28 cellular contexts compared by ENCODE assay signal in genomic region chr19:46868444-46868843, GRCh38. TPM values are rescaled to one million over a fixed set of nuclear protein-coding genes. Genes with fewer than 3 reads are reported as not detected.
DNase-seq lines count a peak whose midpoint lies in the region; ATAC-seq, FAIRE-seq and TF ChIP-seq lines count a peak whose summit lies in the region.
"Had no signal": no experiment of that assay in that cellular context is flagged by ENCODE, and none has a peak within 500 bp of the region (broad histone marks: within the 10 kb centered on the region; RNA-seq: fewer than 3 reads in every experiment).

No MANE protein-coding gene starts in this region.

- H3K27ac ChIP-seq in CD4-positive, CD25-positive, alpha-beta regulatory T cell (ENCODE audit: insufficient read depth, low read length, poor library complexity, severe bottlenecking) = no peak overlapping the region
- H3K27ac ChIP-seq in DOHH2 (ENCODE audit: low read depth, low read length) = peak overlapping the region; percentile 10; the same call in 1 of the 2 replicates
- peak overlapping the region; percentile 31; the same call in 1 of the 2 replicates for H3K27ac ChIP-seq in SU-DHL-6 (ENCODE audit: low read depth, low read length)
- no peak overlapping the region for H3K27ac ChIP-seq in keratinocyte (ENCODE audit: control insufficient read depth, insufficient read depth, low read length)
- H3K27ac ChIP-seq in heart left ventricle = no peak overlapping the region
- H3K27ac ChIP-seq: brain microvascular endothelial cell, ovary, SJSA1 had no signal

- intact Hi-C loops in heart left ventricle (cut with DNase I) = loop anchor here in 3 of 10 donors (5.0 to 10.0 kb wide), 4 partner anchors 34 to 236 kb away; no protein-coding TSS in a partner anchor

- peaks cover 5% of the 10 kb centered on the region; the same call in 1 of the 2 replicates for H3F3A ChIP-seq in DOHH2 (ENCODE audit: control insufficient read depth, insufficient read depth)
- H3F3A ChIP-seq in SU-DHL-6 (ENCODE audit: insufficient read depth) = peaks cover 9% of the 10 kb centered on the region

- H3K79me2 ChIP-seq in DOHH2 (ENCODE audit: control insufficient read depth, low read length) (peaks cover 98% of the 10 kb centered on the region), SU-DHL-6 (ENCODE audit: insufficient read depth, low read length) (peaks cover 98% of the 10 kb centered on the region), keratinocyte (ENCODE audit: control insufficient read depth, insufficient read depth, low read length) (peaks cover 89% of the 10 kb centered on the region)

- no peaks in the 10 kb centered on the region for H3K36me3 Mint-ChIP-seq in CD4-positive, CD25-positive, alpha-beta regulatory T cell

- TF ChIP-seq POLR2A in heart left ventricle (IDR thresholded peaks at IDR 0.05) = no peak

- H3K4me3 Mint-ChIP-seq in CD4-positive, CD25-positive, alpha-beta regulatory T cell = peak overlapping the region in 1 of 4 donors; percentile 30
- H3K4me3 Mint-ChIP-seq: activated naive CD4-positive, alpha-beta T cell treated with anti-CD3 and anti-CD28 coated beads, Interleukin-2, amount 10 ng/mL, durations not matched to agents 7 days and 5 days; activated T-helper 1 cell treated with anti-CD3 and anti-CD28 coated beads, Interleukin-12 subunit alpha, Interleukin-12 subunit beta, Interleukin-2, Interleukin-4 antibody, amounts not matched to agents 30 ng/mL and 10 ng/mL and 1 ng/mL, durations not matched to agents 14 hours and 24 hours and 36 hours; stimulated activated naive B cell treated with anti-CD40 and anti-IgM and Interleukin-4, amounts not matched to agents 10 μg/mL and 1 μg/mL and 100 μg/mL, for 72 hours had no signal

- no peak for DNase-seq in CD4-positive, CD25-positive, alpha-beta regulatory T cell
- DNase-seq in keratinocyte (ENCODE audit: low read depth, low spot score) (no peak), OCI-M1 (lab: John Stamatoyannopoulos, UW) (no peak), ACHN (no peak), heart left ventricle (no peak)
- DNase-seq: activated CD4-positive, alpha-beta T cell treated with anti-CD3 and anti-CD28 coated beads, Interleukin-2, amount 50 U/mL, for 4 hours; activated CD8-positive, alpha-beta memory T cell treated with anti-CD3 and anti-CD28 coated beads, Interleukin-2, amount 50 U/mL, for 48 hours; activated naive CD4-positive, alpha-beta T cell treated with anti-CD3 and anti-CD28 coated beads, Interleukin-2, amount 10 ng/mL, durations not matched to agents 7 days and 5 days; amygdala; brain microvascular endothelial cell; C1 segment of cervical spinal cord; EL; NCI-H1436 treated with DMSO at 0.1 percent for 48 hours; NCI-H2081 treated with DMSO at 0.1 percent for 48 hours; NCI-H345; NCI-H748 treated with DMSO at 0.1 percent for 48 hours; ovary; RPMI8226; stimulated activated naive B cell treated with anti-CD40 and anti-IgM and Interleukin-4, amounts not matched to agents 10 μg/mL and 1 μg/mL and 100 μg/mL, for 72 hours; substantia nigra; trophoblast cell had no signal

- peaks cover 9 to 44% (median 18%) of the 10 kb centered on the region in 4 donors for H3K4me1 Mint-ChIP-seq in CD4-positive, CD25-positive, alpha-beta regulatory T cell

- H3K4me1 ChIP-seq in CD4-positive, CD25-positive, alpha-beta regulatory T cell (ENCODE audit: control insufficient read depth, insufficient read depth, low read length, poor library complexity, severe bottlenecking) = peaks cover 30% of the 10 kb centered on the region
- H3K4me1 ChIP-seq in DOHH2 (ENCODE audit: control insufficient read depth, low read length) (peaks cover 54% of the 10 kb centered on the region), keratinocyte (ENCODE audit: control insufficient read depth, extremely low read depth, insufficient read depth, low read length) (peaks cover 38% of the 10 kb centered on the region), heart left ventricle (peaks cover 5 to 59% (median 38%) of the 10 kb centered on the region in 12 donors)

- H3K27me3 Mint-ChIP-seq in CD4-positive, CD25-positive, alpha-beta regulatory T cell = no peaks in the 10 kb centered on the region
- H3K27me3 Mint-ChIP-seq: activated naive CD4-positive, alpha-beta T cell treated with anti-CD3 and anti-CD28 coated beads, Interleukin-2, amount 10 ng/mL, durations not matched to agents 7 days and 5 days; stimulated activated naive B cell treated with anti-CD40 and anti-IgM and Interleukin-4, amounts not matched to agents 10 μg/mL and 1 μg/mL and 100 μg/mL, for 72 hours had no signal

- no peaks in the 10 kb centered on the region for H3K9me2 ChIP-seq in DOHH2 (replicated peaks; ENCODE audit: control insufficient read depth, low read length)
- no peaks in the 10 kb centered on the region for H3K9me2 ChIP-seq in SU-DHL-6 (replicated peaks; ENCODE audit: insufficient read depth, low read length)

- no peak for FAIRE-seq in keratinocyte (lab: Jason Lieb, UNC)
- FAIRE-seq: GM12891 had no signal

- no peaks in the 10 kb centered on the region for H3K27me3 ChIP-seq in CD4-positive, CD25-positive, alpha-beta regulatory T cell (ENCODE audit: control insufficient read depth, insufficient read depth, low read length)
- H3K27me3 ChIP-seq in DOHH2 (ENCODE audit: control insufficient read depth, low read length) (no peaks in the 10 kb centered on the region), SU-DHL-6 (ENCODE audit: low read length) (no peaks in the 10 kb centered on the region), keratinocyte (ENCODE audit: control insufficient read depth, extremely low read depth, insufficient read depth, low read length) (no peaks in the 10 kb centered on the region), heart left ventricle (no peaks in the 10 kb centered on the region)
- H3K27me3 ChIP-seq: brain microvascular endothelial cell, ovary, SJSA1 had no signal

- no peak for ATAC-seq in CD4-positive, CD25-positive, alpha-beta regulatory T cell (ENCODE audit: low read depth in 2 of 2)
- ATAC-seq in HG03457 (IDR thresholded peaks at IDR 0.05; ENCODE audit: unreplicated experiment) = no peak
- no peak for ATAC-seq in heart left ventricle
- ATAC-seq: activated CD4-positive, CD25-positive, alpha-beta regulatory T cell treated with anti-CD3 and anti-CD28 coated beads, Interleukin-2, amount 50 U/mL, for 24 hours; stimulated activated naive B cell treated with anti-CD40 and anti-IgM and Interleukin-4, amounts not matched to agents 10 μg/mL and 1 μg/mL and 100 μg/mL, for 72 hours had no signal

- no peaks in the 10 kb centered on the region for H3K36me3 ChIP-seq in CD4-positive, CD25-positive, alpha-beta regulatory T cell (ENCODE audit: control insufficient read depth, insufficient read depth, low read length)
- H3K36me3 ChIP-seq in DOHH2 (ENCODE audit: control insufficient read depth, low read length) (peaks cover 12% of the 10 kb centered on the region), SU-DHL-6 (ENCODE audit: low read length) (no peaks in the 10 kb centered on the region), keratinocyte (ENCODE audit: control insufficient read depth in 2 of 2, extremely low read depth in 1 of 2, insufficient read depth in 2 of 2, low read length in 2 of 2) (peaks cover 0 to 7% of the 10 kb centered on the region in 2 experiments), heart left ventricle (no peaks in the 10 kb centered on the region)
- H3K36me3 ChIP-seq: brain microvascular endothelial cell, ovary had no signal

- in situ Hi-C loops in ACHN (cut with HindIII; ENCODE audit: low pct_ligation_motif_present, low pct_unique_long_range_greater_than_20kb, low sequenced_read_pairs) = no loop called here

- H3K9ac ChIP-seq in SU-DHL-6 (ENCODE audit: low read length) (no peak overlapping the region), keratinocyte (ENCODE audit: control insufficient read depth, extremely low read depth, insufficient read depth, low read length) (no peak overlapping the region)

- H2AFZ ChIP-seq in SU-DHL-6 (ENCODE audit: low read depth, low read length, severe bottlenecking) = no peak overlapping the region
- no peak overlapping the region for H2AFZ ChIP-seq in keratinocyte (ENCODE audit: control insufficient read depth, low read length)

- H4K20me1 ChIP-seq in DOHH2 (ENCODE audit: control insufficient read depth, insufficient read depth, low read depth, low read length) (peaks cover 12% of the 10 kb centered on the region; the same call in 1 of the 2 replicates), SU-DHL-6 (ENCODE audit: low read depth, low read length) (peaks cover 18% of the 10 kb centered on the region), keratinocyte (ENCODE audit: control insufficient read depth, extremely low read depth, insufficient read depth, low read length) (no peaks in the 10 kb centered on the region)

- dilution Hi-C loops in keratinocyte (cut with MboI; ENCODE audit: extremely low pct_ligation_motif_present, low sequenced_read_pairs) = no loop called here

- H3K4me2 ChIP-seq in DOHH2 (ENCODE audit: low read length) (peak overlapping the region; percentile 24), SU-DHL-6 (ENCODE audit: low read depth, low read length, poor library complexity, severe bottlenecking) (peak overlapping the region; percentile 6), keratinocyte (ENCODE audit: control insufficient read depth, extremely low read depth, insufficient read depth, low read depth, low read length) (peak overlapping the region; percentile 17)

- H3K9me1 ChIP-seq in keratinocyte (ENCODE audit: control insufficient read depth, extremely low read depth, insufficient read depth, low read length) = peaks cover 6% of the 10 kb centered on the region

- no peaks in the 10 kb centered on the region for H3K9me3 ChIP-seq in CD4-positive, CD25-positive, alpha-beta regulatory T cell (ENCODE audit: control insufficient read depth in 2 of 2, low read length in 2 of 2)
- H3K9me3 ChIP-seq in DOHH2 (ENCODE audit: control insufficient read depth, insufficient read depth, low read length) (no peaks in the 10 kb centered on the region), SU-DHL-6 (ENCODE audit: insufficient read depth, low read length) (no peaks in the 10 kb centered on the region), keratinocyte (ENCODE audit: control insufficient read depth, low read depth, low read length) (no peaks in the 10 kb centered on the region), heart left ventricle (no peaks in the 10 kb centered on the region)
- H3K9me3 ChIP-seq: ovary, SJSA1 had no signal

- TF ChIP-seq CTCF in DOHH2 (IDR thresholded peaks at IDR 0.05; ENCODE audit: low read depth, low read length, poor library complexity, severe bottlenecking) = no peak
- TF ChIP-seq CTCF in SU-DHL-6 (IDR thresholded peaks at IDR 0.05; ENCODE audit: insufficient read depth, low read length, poor library complexity, severe bottlenecking) = no peak
- TF ChIP-seq CTCF in keratinocyte (optimal IDR thresholded peaks at IDR 0.05 in 1 of 3, IDR thresholded peaks at IDR 0.05 in 1 of 3, conservative IDR thresholded peaks at IDR 0.05 in 1 of 3; ENCODE audit: extremely low read depth in 1 of 3, insufficient read depth in 2 of 3, low read length in 3 of 3) = no peak
- no peak for TF ChIP-seq CTCF in heart left ventricle (IDR thresholded peaks at IDR 0.05)

- H3K4me3 ChIP-seq in CD4-positive, CD25-positive, alpha-beta regulatory T cell (ENCODE audit: low read depth, low read length) = no peak overlapping the region
- H3K4me3 ChIP-seq in DOHH2 (ENCODE audit: low read length) (no peak overlapping the region), SU-DHL-6 (ENCODE audit: insufficient read depth, low read length, poor library complexity, severe bottlenecking) (no peak overlapping the region), keratinocyte (ENCODE audit: control insufficient read depth in 2 of 3, extremely low read depth in 1 of 3, insufficient read depth in 2 of 3, low read depth in 1 of 3, low read length in 3 of 3) (no peak overlapping the region), heart left ventricle (no peak overlapping the region)
- H3K4me3 ChIP-seq: ovary, SJSA1 had no signal

- H3K27ac Mint-ChIP-seq in CD4-positive, CD25-positive, alpha-beta regulatory T cell = peak overlapping the region in 2 of 3 donors; percentile 33 to 48
- H3K27ac Mint-ChIP-seq: activated naive CD4-positive, alpha-beta T cell treated with anti-CD3 and anti-CD28 coated beads, Interleukin-2, amount 10 ng/mL, durations not matched to agents 7 days and 5 days; activated T-helper 1 cell treated with anti-CD3 and anti-CD28 coated beads, Interleukin-12 subunit alpha, Interleukin-12 subunit beta, Interleukin-2, Interleukin-4 antibody, amounts not matched to agents 30 ng/mL and 10 ng/mL and 1 ng/mL, durations not matched to agents 14 hours and 24 hours and 36 hours; stimulated activated naive B cell treated with anti-CD40 and anti-IgM and Interleukin-4, amounts not matched to agents 10 μg/mL and 1 μg/mL and 100 μg/mL, for 72 hours had no signal

- H3K9me3 Mint-ChIP-seq in CD4-positive, CD25-positive, alpha-beta regulatory T cell = no peaks in the 10 kb centered on the region
- H3K9me3 Mint-ChIP-seq: activated naive CD4-positive, alpha-beta T cell treated with anti-CD3 and anti-CD28 coated beads, Interleukin-2, amount 10 ng/mL, durations not matched to agents 7 days and 5 days; activated T-helper 1 cell treated with anti-CD3 and anti-CD28 coated beads, Interleukin-12 subunit alpha, Interleukin-12 subunit beta, Interleukin-2, Interleukin-4 antibody, amounts not matched to agents 30 ng/mL and 10 ng/mL and 1 ng/mL, durations not matched to agents 14 hours and 24 hours and 36 hours; stimulated activated naive B cell treated with anti-CD40 and anti-IgM and Interleukin-4, amounts not matched to agents 10 μg/mL and 1 μg/mL and 100 μg/mL, for 72 hours had no signal

RNA-seq across cellular contexts. Expression of gene ARHGAP35, which starts 7.6 kb away (rescaled TPM):
- total RNA-seq in CD4-positive, CD25-positive, alpha-beta regulatory T cell = 47.7 TPM
- 1 to 10 TPM; 3.4 to 4.7 (median 4.2) TPM for polyA plus RNA-seq in CD4-positive, CD25-positive, alpha-beta regulatory T cell
- polyA plus RNA-seq in keratinocyte = 14.3 to 21.7 TPM (median 19.5 TPM) in 3 replicates
- 10.5 TPM for polyA plus RNA-seq in keratinocyte (2011; ENCODE audit: low read depth)
- 15.7 and 18.8 TPM in 2 replicates for polyA plus RNA-seq in keratinocyte (2011; cell fraction: cytosol; rRNA removed)
- polyA plus RNA-seq in keratinocyte (2011; cell fraction: nucleus; rRNA removed) = 39.3 and 40.4 TPM in 2 replicates
- 14.8 and 26.2 TPM in 2 replicates for polyA plus RNA-seq in keratinocyte (2012; ENCODE audit: low replicate concordance)
- 35.4 to 53.2 TPM (median 45.6 TPM) in 3 replicates for polyA minus RNA-seq in keratinocyte
- 20.0 TPM for polyA minus RNA-seq in keratinocyte (2011; cell fraction: cytosol; rRNA and poly(A)+ RNA removed)
- 33.8 and 54.2 TPM in 2 replicates for polyA minus RNA-seq in keratinocyte (2011; cell fraction: nucleus; rRNA and poly(A)+ RNA removed)
- total RNA-seq in heart left ventricle = 10 to 100 TPM; 59.5 to 91.0 (median 77.2) TPM
- polyA plus RNA-seq in heart left ventricle = 10 to 100 TPM; 34.8 to 68.1 TPM

RNA-seq across cellular contexts. Expression of gene AP2S1, which starts 17.8 kb away (rescaled TPM):
- 41.5 TPM for total RNA-seq in CD4-positive, CD25-positive, alpha-beta regulatory T cell
- polyA plus RNA-seq in CD4-positive, CD25-positive, alpha-beta regulatory T cell = 10 to 100 TPM; 61.3 to 90.1 (median 75.3) TPM
- polyA plus RNA-seq in keratinocyte (183 to 218 TPM (median 192 TPM) in 3 replicates), heart left ventricle (100 to 1,000 TPM in 1 of 2 donors, 10 to 100 TPM in 1; 85.8 to 166 TPM)
- polyA plus RNA-seq in keratinocyte (2011; ENCODE audit: low read depth) = 55.4 TPM
- polyA plus RNA-seq in keratinocyte (2011; cell fraction: cytosol; rRNA removed) = 153 and 244 TPM in 2 replicates
- polyA plus RNA-seq in keratinocyte (2011; cell fraction: nucleus; rRNA removed) = 61.8 and 80.5 TPM in 2 replicates
- polyA plus RNA-seq in keratinocyte (2012; ENCODE audit: low replicate concordance) = 182 and 267 TPM in 2 replicates
- 77.5 to 115 TPM (median 95.2 TPM) in 3 replicates for polyA minus RNA-seq in keratinocyte
- polyA minus RNA-seq in keratinocyte (2011; cell fraction: cytosol; rRNA and poly(A)+ RNA removed) = 177 TPM
- 21.6 and 26.3 TPM in 2 replicates for polyA minus RNA-seq in keratinocyte (2011; cell fraction: nucleus; rRNA and poly(A)+ RNA removed)
- 100 to 1,000 TPM in 2 of 9 donors, 10 to 100 TPM in 7; 75.3 to 148 (median 84.5) TPM for total RNA-seq in heart left ventricle

Comparison
In these comparisons a context has a peak if more than half of its experiments do, and no peak if none do; other contexts are left out.
1. H3K27ac ChIP-seq: peak in DOHH2 (single experiment) and SU-DHL-6 (single experiment); none in CD4-positive, CD25-positive, alpha-beta regulatory T cell (single experiment), keratinocyte (single experiment) and heart left ventricle (0 of 12).
2. Peak in every context shown above with its lines, with median percentiles within 50 percentile points of each other: H3K4me2 ChIP-seq.